ENCODE assay signal across 8 cellular contexts in genomic region chr7:105690286-105690915, GRCh38.
DNase-seq lines count a peak whose midpoint lies in the region; TF ChIP-seq lines count a peak whose summit lies in the region.

No MANE protein-coding gene starts in this region.

- peak overlapping the region; percentile 79 for H3K4me3 Mint-ChIP-seq in activated CD4-positive, alpha-beta T cell treated with anti-CD3 and anti-CD28 coated beads, Interleukin-2, amount 10 ng/mL, durations not matched to agents 7 days and 5 days

- H3K9me3 ChIP-seq in iPS-15b (ENCODE audit: control insufficient read depth, insufficient read depth, low read length), result no peaks in the 10 kb centered on the region
- H3K9me3 ChIP-seq in stomach smooth muscle (ENCODE audit: control insufficient read depth in 2 of 2, low read length in 2 of 2), result no peaks in the 10 kb centered on the region

- peak overlapping the region; percentile 98 for H3K27ac Mint-ChIP-seq in activated CD4-positive, alpha-beta T cell treated with anti-CD3 and anti-CD28 coated beads, Interleukin-2, amount 10 ng/mL, durations not matched to agents 7 days and 5 days

- H3K36me3 ChIP-seq in iPS-15b (ENCODE audit: control insufficient read depth, insufficient read depth, low read length) (no peaks in the 10 kb centered on the region), stomach smooth muscle (ENCODE audit: control insufficient read depth in 2 of 2, insufficient read depth in 2 of 2, low read length in 2 of 2) (no peaks in the 10 kb centered on the region)

- H3K27ac ChIP-seq in VCaP, result peak overlapping the region; percentile 91
- peak overlapping the region; percentile 78 for H3K27ac ChIP-seq in stomach smooth muscle (ENCODE audit: low read length)

- H3K9ac ChIP-seq in iPS-15b (ENCODE audit: low read depth, low read length) (peak overlapping the region; percentile 84), stomach smooth muscle (ENCODE audit: low read length in 2 of 2) (peak overlapping the region; percentile 66 to 73)

- H3K27me3 ChIP-seq in iPS-15b (ENCODE audit: control insufficient read depth, insufficient read depth, low read length) (no peaks in the 10 kb centered on the region), stomach smooth muscle (ENCODE audit: control insufficient read depth in 1 of 2, insufficient read depth in 2 of 2, low read length in 2 of 2) (no peaks in the 10 kb centered on the region)

- no peak for TF ChIP-seq CTCF in VCaP (conservative IDR thresholded peaks at IDR 0.05)

- H3K4me1 Mint-ChIP-seq in activated CD4-positive, alpha-beta T cell treated with anti-CD3 and anti-CD28 coated beads, Interleukin-2, amount 10 ng/mL, durations not matched to agents 7 days and 5 days, result peaks cover 46% of the 10 kb centered on the region

- DNase-seq in activated CD4-positive, alpha-beta T cell treated with anti-CD3 and anti-CD28 coated beads, Interleukin-2, amount 10 ng/mL, durations not matched to agents 7 days and 5 days, result no peak
- DNase-seq in activated CD4-positive, alpha-beta T cell treated with anti-CD3 and anti-CD28 coated beads for 4 hours, result no peak
- DNase-seq in SW480 (ENCODE audit: low spot score) (no peak), hippocampal formation (lab: John Stamatoyannopoulos, UW) (no peak), SKM-1 treated with dmso at 0.1 percent for 144 hours (lab: John Stamatoyannopoulos, UW; ENCODE audit: unreplicated experiment) (no peak)

- CTCF ChIA-PET in activated CD4-positive, alpha-beta T cell treated with anti-CD3 and anti-CD28 coated beads, Interleukin-2, amount 10 ng/mL, durations not matched to agents 7 days and 5 days (lab: Charles Lee), result interaction anchor here (2.2 kb wide), 1 partner anchor 13 kb away, joined by 8 read pairs; no protein-coding TSS in a partner anchor

- H3K4me3 ChIP-seq in iPS-15b (ENCODE audit: low read depth, low read length) (peak overlapping the region; percentile 73), stomach smooth muscle (ENCODE audit: low read length in 2 of 2) (peak overlapping the region; percentile 67 to 77)

- H3K9me3 Mint-ChIP-seq in activated CD4-positive, alpha-beta T cell treated with anti-CD3 and anti-CD28 coated beads, Interleukin-2, amount 10 ng/mL, durations not matched to agents 7 days and 5 days, result no peaks in the 10 kb centered on the region

- H3K36me3 Mint-ChIP-seq in activated CD4-positive, alpha-beta T cell treated with anti-CD3 and anti-CD28 coated beads, Interleukin-2, amount 10 ng/mL, durations not matched to agents 7 days and 5 days (ENCODE audit: low read depth), result peaks cover 5% of the 10 kb centered on the region

- H3K27me3 Mint-ChIP-seq in activated CD4-positive, alpha-beta T cell treated with anti-CD3 and anti-CD28 coated beads, Interleukin-2, amount 10 ng/mL, durations not matched to agents 7 days and 5 days, result no peaks in the 10 kb centered on the region

- H3K4me1 ChIP-seq in iPS-15b (ENCODE audit: control insufficient read depth, insufficient read depth, low read length) (peaks cover 17% of the 10 kb centered on the region), stomach smooth muscle (ENCODE audit: control insufficient read depth, insufficient read depth, low read length) (peaks cover 23% of the 10 kb centered on the region)

- POLR2A ChIA-PET in activated CD4-positive, alpha-beta T cell treated with anti-CD3 and anti-CD28 coated beads, Interleukin-2, amount 10 ng/mL, durations not matched to agents 7 days and 5 days (lab: Charles Lee), result no interaction called here
